9 cellular contexts compared by ENCODE assay signal in genomic region chr15:49815937-49816336, GRCh38.
DNase-seq lines count a peak whose midpoint lies in the region; ATAC-seq and TF ChIP-seq lines count a peak whose summit lies in the region.
"Had no signal": no experiment of that assay in that cellular context is flagged by ENCODE, and none has a peak within 500 bp of the region (broad histone marks: within the 10 kb centered on the region; RNA-seq: fewer than 3 reads in every experiment).

No MANE protein-coding gene starts in this region.

- no peaks in the 10 kb centered on the region for H3K9me3 ChIP-seq in vagina

- no peak for TF ChIP-seq CTCF in cardiac fibroblast (IDR thresholded peaks at IDR 0.05; ENCODE audit: low read depth, low read length)
- no peak for TF ChIP-seq CTCF in vagina (IDR thresholded peaks at IDR 0.05)

- DNase-seq in Right ventricle myocardium inferior (ENCODE audit: missing footprints): no peak
- DNase-seq in cardiac septum (ENCODE audit: low spot score): no peak
- peak; percentile 53 to 72 for DNase-seq in cardiac fibroblast (ENCODE audit: low read depth in 2 of 2)
- no peak for DNase-seq in vagina (ENCODE audit: extremely low spot score in 2 of 2)
- no peak for DNase-seq in NCI-H187 (lab: John Stamatoyannopoulos, UW)
- no peak for DNase-seq in NCI-H2196 treated with DMSO at 0.1 percent for 48 hours (lab: John Stamatoyannopoulos, UW; ENCODE audit: unreplicated experiment)
- no peak for DNase-seq in GOT3 (lab: John Stamatoyannopoulos, UW)
- DNase-seq: NCI-H2081 treated with DMSO at 0.1 percent for 48 hours had no signal

- no peaks in the 10 kb centered on the region for H3K27me3 ChIP-seq in vagina

- H3K36me3 ChIP-seq in vagina: no peaks in the 10 kb centered on the region

- H3K4me3 ChIP-seq in cardiac fibroblast (replicated peaks in 1 of 2; ENCODE audit: low read depth in 2 of 2, low read length in 2 of 2) (no peak overlapping the region), vagina (no peak overlapping the region)

- ATAC-seq in Right ventricle myocardium inferior: peak; percentile 72
- ATAC-seq in HG03521 (IDR thresholded peaks at IDR 0.05; ENCODE audit: unreplicated experiment): peak; percentile 66

- peak overlapping the region; percentile 41 for H3K27ac ChIP-seq in vagina

- intact Hi-C loops in Right ventricle myocardium inferior (cut with DNase I): no loop called here
- intact Hi-C loops in cardiac septum (cut with DNase I): no loop called here
- intact Hi-C loops in vagina (cut with DNase I): no loop called here

- H3K4me1 ChIP-seq in vagina: peaks cover 7% of the 10 kb centered on the region

- TF ChIP-seq POLR2A in vagina (IDR thresholded peaks at IDR 0.05): no peak

Comparison
In these comparisons a context has a peak if more than half of its experiments do, and no peak if none do; other contexts are left out.
1. DNase-seq: peak in cardiac fibroblast (2 of 2); none in Right ventricle myocardium inferior (single experiment), cardiac septum (single experiment), vagina (0 of 2), NCI-H187 (0 of 2), NCI-H2196 treated with DMSO at 0.1 percent for 48 hours (single experiment) and GOT3 (single experiment).